In the genomic region with DNA sequence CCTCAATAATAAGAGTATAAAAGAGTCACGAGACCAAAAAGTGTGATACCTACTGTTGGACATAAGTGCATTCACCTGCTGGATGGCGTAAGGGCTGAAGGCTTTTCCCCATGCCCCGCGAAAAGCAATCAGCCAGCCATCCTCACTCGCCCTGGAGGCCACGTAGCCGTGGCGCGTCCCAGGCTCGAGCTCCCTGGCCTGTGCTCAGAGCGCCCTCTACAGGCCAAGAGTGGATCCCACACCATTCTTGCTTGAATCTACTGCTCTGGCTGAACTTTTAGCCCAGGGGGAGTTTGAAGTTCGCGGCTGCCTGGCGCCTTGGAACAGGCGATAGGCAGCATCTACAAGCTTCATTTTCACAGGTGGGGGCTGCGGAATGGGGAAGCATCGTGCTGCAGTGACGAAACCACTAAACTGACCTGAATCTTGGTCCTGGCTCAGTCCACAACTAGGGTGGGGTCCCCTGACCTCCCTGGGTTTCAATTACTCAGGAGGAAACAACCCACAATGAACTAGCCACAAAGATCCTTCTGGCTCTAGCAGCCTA, we compare ENCODE assay signal across 8 cellular contexts.
DNase-seq lines count a peak whose midpoint lies in the region; ATAC-seq and TF ChIP-seq lines count a peak whose summit lies in the region.

No MANE protein-coding gene starts in this region.

- peak; percentile 92 for TF ChIP-seq CTCF in endothelial cell (IDR thresholded peaks at IDR 0.05; ENCODE audit: unreplicated experiment)

- no peaks in the 10 kb centered on the region for H3K27me3 Mint-ChIP-seq in endothelial cell (ENCODE audit: unreplicated experiment)

- no peak overlapping the region for H3K4me3 Mint-ChIP-seq in endothelial cell (ENCODE audit: unreplicated experiment)

- DNase-seq in DMS153 (lab: John Stamatoyannopoulos, UW) (peak; percentile 81), HUDEP-2 (lab: John Stamatoyannopoulos, UW; ENCODE audit: unreplicated experiment in 76 of 76) (peak in 73 of 76 experiments; percentile 2 to 89 (median 71)), NOMO-1 treated with DMSO at 0.1 percent for 48 hours (lab: John Stamatoyannopoulos, UW; ENCODE audit: unreplicated experiment) (peak; percentile 71), endothelial cell (ENCODE audit: low spot score) (peak; percentile 93), middle frontal gyrus (ENCODE audit: extremely low spot score, low spot score) (peak; percentile 71)
- DNase-seq in activated CD8-positive, alpha-beta memory T cell treated with anti-CD3 and anti-CD28 coated beads for 48 hours (ENCODE audit: low read depth in 2 of 3, low spot score in 2 of 3), result peak; percentile 66 to 87 (median 73)
- DNase-seq in stimulated activated CD8-positive, alpha-beta memory T cell treated with anti-CD3 and anti-CD28 coated beads, Interleukin-4, amount 100 ng/mL, for 24 hours (ENCODE audit: low read depth), result peak; percentile 77

- H3K36me3 Mint-ChIP-seq in endothelial cell (ENCODE audit: low read depth, unreplicated experiment), result no peaks in the 10 kb centered on the region

- no peaks in the 10 kb centered on the region for H3K9me3 Mint-ChIP-seq in endothelial cell (ENCODE audit: unreplicated experiment)

- peaks cover 4% of the 10 kb centered on the region for H3K4me1 Mint-ChIP-seq in endothelial cell (ENCODE audit: unreplicated experiment)

- ATAC-seq in GM21528 (IDR thresholded peaks at IDR 0.05; ENCODE audit: low FRiP score, unreplicated experiment), result peak; percentile 97

- H3K27ac Mint-ChIP-seq in endothelial cell (ENCODE audit: unreplicated experiment), result no peak overlapping the region

Comparison
In these comparisons a context has a peak if more than half of its experiments do, and no peak if none do; other contexts are left out.
1. Peak in every context shown above with its lines: DNase-seq and ATAC-seq.